ENCODE assay signal across 1 cellular context in genomic region chr4:40200881-40201797, GRCh38.
A peak's percentile ranks its signal among the peaks of the same experiment; 100 is the strongest.
TF ChIP-seq lines count a peak whose summit lies in the region.

No MANE protein-coding gene starts in this region.

TF ChIP-seq in K562, 482 proteins besides CTCF, POLR2A, EP300 and RAD21 (continued from another document and continues in another):
- TF ChIP-seq ZNF740 (CRISPR knock-in tag; IDR thresholded peaks at IDR 0.05) (no peak), ZNF740 (tag; IDR thresholded peaks at IDR 0.05) (no peak), ZNF511 (CRISPR knock-in tag; IDR thresholded peaks at IDR 0.05) (no peak), POLR3G (IDR thresholded peaks at IDR 0.05; ENCODE audit: extremely low read depth, insufficient read length, insufficient replicate concordance) (no peak), ZNF445 (CRISPR knock-in tag; IDR thresholded peaks at IDR 0.05; ENCODE audit: low read depth) (no peak), HMG20A (CRISPR knock-in tag; conservative IDR thresholded peaks at IDR 0.05) (no peak), HNRNPLL (IDR thresholded peaks at IDR 0.05; ENCODE audit: low read depth, low read length, poor library complexity, severe bottlenecking) (peak; percentile 1), POLR2B (IDR thresholded peaks at IDR 0.05; ENCODE audit: low read depth, partially characterized antibody) (no peak), HOXB6 (CRISPR knock-in tag; IDR thresholded peaks at IDR 0.05; ENCODE audit: borderline replicate concordance) (no peak), SMAD1 (IDR thresholded peaks at IDR 0.05; ENCODE audit: low read depth, low read length, partially characterized antibody) (no peak), KLF1 (tag; IDR thresholded peaks at IDR 0.05) (no peak), HMGXB4 (CRISPR knock-in tag; IDR thresholded peaks at IDR 0.05) (no peak), NCOA4 (IDR thresholded peaks at IDR 0.05; ENCODE audit: partially characterized antibody) (no peak), VEZF1 (CRISPR knock-in tag; IDR thresholded peaks at IDR 0.05) (no peak), TSC22D4 (tag; IDR thresholded peaks at IDR 0.05) (no peak), PRMT5 (CRISPR knock-in tag; IDR thresholded peaks at IDR 0.05) (no peak), STAT6 (CRISPR knock-in tag; IDR thresholded peaks at IDR 0.05) (no peak), ID3 (CRISPR knock-in tag; IDR thresholded peaks at IDR 0.05) (no peak), ID3 (tag; IDR thresholded peaks at IDR 0.05) (no peak), GTF3C2 (IDR thresholded peaks at IDR 0.05; ENCODE audit: borderline replicate concordance, extremely low read depth, insufficient read length) (no peak), CHD7 (IDR thresholded peaks at IDR 0.05; ENCODE audit: low read depth, low read length) (no peak), ZNF133 (CRISPR knock-in tag; IDR thresholded peaks at IDR 0.05) (no peak), MAX (CRISPR knock-in tag; IDR thresholded peaks at IDR 0.05) (no peak), PURB (CRISPR knock-in tag; IDR thresholded peaks at IDR 0.05; ENCODE audit: low read depth) (no peak), ZNF347 (CRISPR knock-in tag; IDR thresholded peaks at IDR 0.05; ENCODE audit: low read depth) (no peak), NFYB (IDR thresholded peaks at IDR 0.05; ENCODE audit: extremely low read depth, insufficient read length) (no peak), CTCFL (IDR thresholded peaks at IDR 0.05; ENCODE audit: borderline replicate concordance, insufficient read depth, low read depth, low read length, poor library complexity, severe bottlenecking) (no peak)
